Comparison of ENCODE assay signal across 16 cellular contexts in genomic region chr12:67299936-67300335, GRCh38.
"Had no signal": no experiment of that assay in that cellular context is flagged by ENCODE, and none has a peak within 500 bp of the region (broad histone marks: within the 10 kb centered on the region; RNA-seq: fewer than 3 reads in every experiment).

No MANE protein-coding gene starts in this region.

- H3K4me3 ChIP-seq: smooth muscle cell, tibial nerve, vagina had no signal

- H3K4me1 ChIP-seq: vagina had no signal

- H3K4me3 Mint-ChIP-seq: activated naive CD4-positive, alpha-beta T cell treated with anti-CD3 and anti-CD28 coated beads, Interleukin-2, amount 10 ng/mL, durations not matched to agents 7 days and 5 days; brain; neural crest cell had no signal

- H3K4me1 Mint-ChIP-seq: activated naive CD4-positive, alpha-beta T cell treated with anti-CD3 and anti-CD28 coated beads, Interleukin-2, amount 10 ng/mL, durations not matched to agents 7 days and 5 days; neural crest cell had no signal

- DNase-seq: activated CD4-positive, alpha-beta T cell treated with anti-CD3 and anti-CD28 coated beads, Interleukin-2, amount 50 U/mL, for 1 hour; activated CD4-positive, CD25-positive, alpha-beta regulatory T cell; activated naive CD4-positive, alpha-beta T cell treated with anti-CD3 and anti-CD28 coated beads, Interleukin-2, amount 10 ng/mL, durations not matched to agents 7 days and 5 days; activated T-cell treated with anti-CD3 and anti-CD28 coated beads for 4 hours; amniotic stem cell; dermis blood vessel endothelial cell; foreskin fibroblast; head of caudate nucleus; left colon had no signal

- H3K27ac ChIP-seq: tibial nerve, vagina had no signal

- H3K9me3 Mint-ChIP-seq: activated naive CD4-positive, alpha-beta T cell treated with anti-CD3 and anti-CD28 coated beads, Interleukin-2, amount 10 ng/mL, durations not matched to agents 7 days and 5 days; activated T-helper 2 cell treated with anti-CD3 and anti-CD28 coated beads, Interferon-gamma antibody, Interleukin-2, Interleukin-4, amounts not matched to agents 10 μg/mL and 5 μg/mL and 100 μg/mL, durations not matched to agents 14 hours and 24 hours and 36 hours; brain; neural crest cell had no signal

- H3K27me3 ChIP-seq: tibial nerve, vagina had no signal

- H3K9me3 ChIP-seq: tibial nerve, vagina had no signal

- ATAC-seq: esophagus mucosa, left colon had no signal

- H3K27me3 Mint-ChIP-seq: activated naive CD4-positive, alpha-beta T cell treated with anti-CD3 and anti-CD28 coated beads, Interleukin-2, amount 10 ng/mL, durations not matched to agents 7 days and 5 days; brain had no signal

- H3K27ac Mint-ChIP-seq: activated naive CD4-positive, alpha-beta T cell treated with anti-CD3 and anti-CD28 coated beads, Interleukin-2, amount 10 ng/mL, durations not matched to agents 7 days and 5 days; activated T-helper 2 cell treated with anti-CD3 and anti-CD28 coated beads, Interferon-gamma antibody, Interleukin-2, Interleukin-4, amounts not matched to agents 10 μg/mL and 5 μg/mL and 100 μg/mL, durations not matched to agents 14 hours and 24 hours and 36 hours had no signal
